In the genomic region with DNA sequence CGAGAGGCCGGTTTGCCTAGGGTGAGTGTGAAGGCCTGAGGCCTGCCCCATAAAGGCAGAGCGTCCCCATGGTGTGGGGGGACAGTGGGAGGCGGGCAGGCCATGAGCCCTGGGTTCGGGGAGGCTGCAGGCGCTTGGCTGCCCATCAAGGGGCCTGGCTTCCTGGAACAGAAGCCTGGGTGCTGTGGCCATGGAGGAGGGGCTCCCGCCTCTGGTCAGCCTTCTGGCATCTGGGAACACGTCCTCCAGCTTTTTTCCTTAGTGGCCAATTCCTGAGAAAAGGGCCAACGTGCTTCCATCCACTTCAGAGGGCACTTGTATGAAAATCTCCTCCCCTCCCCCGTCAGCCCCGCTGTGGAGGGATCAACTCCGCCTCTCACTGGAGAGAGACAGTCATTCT, we compare ENCODE assay signal across 20 cellular contexts. TPM values are rescaled to one million over a fixed set of nuclear protein-coding genes. Genes with fewer than 3 reads are reported as not detected.
DNase-seq lines count a peak whose midpoint lies in the region; ATAC-seq and TF ChIP-seq lines count a peak whose summit lies in the region.
"Had no signal": no experiment of that assay in that cellular context is flagged by ENCODE, and none has a peak within 500 bp of the region (broad histone marks: within the 10 kb centered on the region; RNA-seq: fewer than 3 reads in every experiment).

No MANE protein-coding gene starts in this region.

- H3K9me3 ChIP-seq in body of pancreas, result no peaks in the 10 kb centered on the region
- no peaks in the 10 kb centered on the region for H3K9me3 ChIP-seq in right cardiac atrium (ENCODE audit: control insufficient read depth, low read length)
- no peaks in the 10 kb centered on the region for H3K9me3 ChIP-seq in ovary
- no peaks in the 10 kb centered on the region for H3K9me3 ChIP-seq in tibial artery
- H3K9me3 ChIP-seq in WERI-Rb-1 (ENCODE audit: severe bottlenecking), result no peaks in the 10 kb centered on the region

- TF ChIP-seq EP300 in ovary (IDR thresholded peaks at IDR 0.05), result no peak

- TF ChIP-seq CTCF in body of pancreas (IDR thresholded peaks at IDR 0.05), result no peak
- TF ChIP-seq CTCF in ovary (IDR thresholded peaks at IDR 0.05), result no peak
- no peak for TF ChIP-seq CTCF in tibial artery (IDR thresholded peaks at IDR 0.05)
- no peak for TF ChIP-seq CTCF in WERI-Rb-1 (IDR thresholded peaks at IDR 0.05; ENCODE audit: low read depth, low read length)

- H3K4me3 ChIP-seq in body of pancreas, result no peak overlapping the region
- no peak overlapping the region for H3K4me3 ChIP-seq in right cardiac atrium (ENCODE audit: low read length)
- no peak overlapping the region for H3K4me3 ChIP-seq in ovary
- peak overlapping the region in 1 of 2 donors; percentile 27 for H3K4me3 ChIP-seq in tibial artery
- H3K4me3 ChIP-seq in WERI-Rb-1 (ENCODE audit: low read depth, low read length), result no peak overlapping the region

- H3K4me1 ChIP-seq in body of pancreas (peaks cover 52% of the 10 kb centered on the region), right cardiac atrium (ENCODE audit: control insufficient read depth, insufficient read depth, low read length) (peaks cover 5% of the 10 kb centered on the region), ovary (ENCODE audit: insufficient read depth) (peaks cover 40% of the 10 kb centered on the region), tibial artery (peaks cover 6 to 100% (median 92%) of the 10 kb centered on the region in 4 donors)

- H3K27ac ChIP-seq in body of pancreas (peak overlapping the region; percentile 28 to 76 (median 31)), right cardiac atrium (ENCODE audit: low read length) (peak overlapping the region; percentile 2), ovary (peak overlapping the region; percentile 55 to 85), tibial artery (peak overlapping the region; percentile 90), WERI-Rb-1 (no peak overlapping the region)

- H3K27me3 ChIP-seq in body of pancreas, result no peaks in the 10 kb centered on the region
- no peaks in the 10 kb centered on the region for H3K27me3 ChIP-seq in right cardiac atrium (ENCODE audit: control insufficient read depth, insufficient read depth)
- no peaks in the 10 kb centered on the region for H3K27me3 ChIP-seq in ovary
- H3K27me3 ChIP-seq in tibial artery, result no peaks in the 10 kb centered on the region
- H3K27me3 ChIP-seq in WERI-Rb-1 (ENCODE audit: insufficient read depth, low read depth, severe bottlenecking), result no peaks in the 10 kb centered on the region

- TF ChIP-seq POLR2A in body of pancreas (IDR thresholded peaks at IDR 0.05), result no peak
- no peak for TF ChIP-seq POLR2A in ovary (IDR thresholded peaks at IDR 0.05)

- intact Hi-C loops in body of pancreas (cut with DNase I) (no loop called here), right cardiac atrium (cut with DNase I) (no loop called here), ovary (cut with DNase I) (no loop called here), tibial artery (cut with DNase I; ENCODE audit: low total_unique reads) (loop anchor here (5.0 kb wide), 1 partner anchor 45 kb away; no protein-coding TSS in a partner anchor)

- DNase-seq in body of pancreas (no peak), right cardiac atrium (peak; percentile 48 to 83 (median 81)), ovary (peak in 1 of 5 donors; percentile 63), tibial artery (peak; percentile 53 to 92), NAMALWA (ENCODE audit: low spot score) (no peak), WERI-Rb-1 (no peak)
- DNase-seq: activated CD8-positive, alpha-beta T cell treated with anti-CD3 and anti-CD28 coated beads for 36 hours; activated naive CD8-positive, alpha-beta T cell treated with anti-CD3 and anti-CD28 coated beads for 36 hours; activated T-cell treated with anti-CD3 and anti-CD28 coated beads, Interleukin-2, amount 50 U/mL, for 72 hours; DMS 273 treated with DMSO at 0.1 percent for 48 hours; H9; KG1; naive B cell; NCI-H1048; NCI-H2081; retina; stimulated activated CD4-positive, alpha-beta T cell treated with anti-CD3 and anti-CD28 coated beads, Interleukin-2, amount 100 ng/mL, for 24 hours; SW 1271 had no signal

- ATAC-seq in body of pancreas (no peak), right cardiac atrium (peak; percentile 13 to 57), GM19324 (IDR thresholded peaks at IDR 0.05; ENCODE audit: low FRiP score, unreplicated experiment) (no peak), HG03439 (IDR thresholded peaks at IDR 0.05; ENCODE audit: unreplicated experiment) (no peak)
- ATAC-seq: activated CD8-positive, alpha-beta T cell treated with anti-CD3 and anti-CD28 coated beads for 36 hours; activated T-cell treated with anti-CD3 and anti-CD28 coated beads, Interleukin-2, amount 50 U/mL, for 72 hours had no signal

- H3K36me3 ChIP-seq in body of pancreas (replicated peaks in 1 of 2; ENCODE audit: insufficient read depth in 1 of 2, low read depth in 2 of 2), result no peaks in the 10 kb centered on the region
- no peaks in the 10 kb centered on the region for H3K36me3 ChIP-seq in ovary
- H3K36me3 ChIP-seq in tibial artery, result no peaks in the 10 kb centered on the region
- no peaks in the 10 kb centered on the region for H3K36me3 ChIP-seq in WERI-Rb-1

- 75 to 88% methylated on average over 11 to 12 of the region's 12 CpGs for WGBS in body of pancreas, 2 donors
- 60% methylated on average over 12 of the region's 12 CpGs for WGBS in right cardiac atrium
- WGBS in ovary, 3 donors, result 69 to 76% (median 76%) methylated on average over 12 of the region's 12 CpGs

RNA-seq across cellular contexts. Expression of a gene that starts 58.7 kb away (rescaled TPM):
- 10 to 100 TPM; 15.2 to 16.6 TPM for total RNA-seq in body of pancreas
- 1 to 10 TPM; 1.1 to 2.9 (median 1.8) TPM for total RNA-seq in right cardiac atrium
- polyA plus RNA-seq in right cardiac atrium, result 1.9 TPM
- 10 to 100 TPM in 2 of 7 donors, 1 to 10 TPM in 5; 1.1 to 17.3 (median 4.3) TPM for total RNA-seq in ovary
- polyA plus RNA-seq in ovary, result 1 to 10 TPM; 1.3 to 1.9 TPM

Comparison
In these comparisons a context has a peak if more than half of its experiments do, and no peak if none do; other contexts are left out.
1. ATAC-seq: peak in right cardiac atrium (2 of 2); none in body of pancreas (single experiment), GM19324 (single experiment) and HG03439 (single experiment).
2. DNase-seq: peak in right cardiac atrium (3 of 3) and tibial artery (2 of 2); none in body of pancreas (0 of 4), NAMALWA (single experiment) and WERI-Rb-1 (single experiment).